Comparison of ENCODE assay signal across 28 cellular contexts in genomic region chr18:8537400-8537799, GRCh38.
"Had no signal": no experiment of that assay in that cellular context is flagged by ENCODE, and none has a peak within 500 bp of the region (broad histone marks: within the 10 kb centered on the region; RNA-seq: fewer than 3 reads in every experiment).

No MANE protein-coding gene starts in this region.

- H3K4me3 ChIP-seq: ascending aorta, pancreas, prostate gland, sigmoid colon, suprapubic skin, tibial artery had no signal

- DNase-seq: activated CD4-positive, alpha-beta T cell treated with anti-CD3 and anti-CD28 coated beads for 36 hours; activated CD4-positive, CD25-positive, alpha-beta regulatory T cell; activated CD8-positive, alpha-beta memory T cell treated with anti-CD3 and anti-CD28 coated beads, Interleukin-2, amount 10 ng/mL, durations not matched to agents 7 days and 5 days; activated CD8-positive, alpha-beta T cell treated with anti-CD3 and anti-CD28 coated beads, Interleukin-2, amount 10 ng/mL, durations not matched to agents 7 days and 5 days; activated T-cell treated with anti-CD3 and anti-CD28 coated beads, Interleukin-2, amount 50 U/mL, for 48 hours; cortex of kidney; foreskin fibroblast; immature natural killer cell; kidney; left colon; mammary epithelial cell; pancreas; retina; sigmoid colon; small intestine; stimulated activated CD4-positive, alpha-beta T cell treated with anti-CD3 and anti-CD28 coated beads, Interleukin-4, amount 100 ng/mL, for 24 hours; T-cell; tibial artery had no signal

- H3K27ac ChIP-seq: ascending aorta, pancreas, prostate gland, sigmoid colon, suprapubic skin, tibial artery had no signal

- H3K9me3 ChIP-seq: pancreas, prostate gland had no signal

- H3K36me3 ChIP-seq: ascending aorta, pancreas, prostate gland, sigmoid colon, suprapubic skin, tibial artery had no signal

- H3K27me3 Mint-ChIP-seq: activated CD4-positive, alpha-beta T cell treated with anti-CD3 and anti-CD28 coated beads for 36 hours; activated naive CD8-positive, alpha-beta T cell had no signal

- H3K27ac Mint-ChIP-seq: activated CD4-positive, alpha-beta T cell treated with anti-CD3 and anti-CD28 coated beads for 36 hours; activated CD8-positive, alpha-beta memory T cell treated with anti-CD3 and anti-CD28 coated beads, Interleukin-2, amount 10 ng/mL, durations not matched to agents 7 days and 5 days; activated CD8-positive, alpha-beta T cell treated with anti-CD3 and anti-CD28 coated beads, Interleukin-2, amount 10 ng/mL, durations not matched to agents 7 days and 5 days; activated naive CD8-positive, alpha-beta T cell; activated T-helper 2 cell treated with anti-CD3 and anti-CD28 coated beads, Interferon-gamma antibody, Interleukin-2, Interleukin-4, amounts not matched to agents 10 μg/mL and 5 μg/mL and 100 μg/mL, durations not matched to agents 14 hours and 24 hours and 36 hours; immature natural killer cell; nephron; stimulated activated memory B cell treated with anti-CD40 and anti-IgM and Interleukin-4, amounts not matched to agents 10 μg/mL and 1 μg/mL and 100 μg/mL, for 72 hours; T-cell had no signal

- H3K36me3 Mint-ChIP-seq: activated CD8-positive, alpha-beta memory T cell treated with anti-CD3 and anti-CD28 coated beads, Interleukin-2, amount 10 ng/mL, durations not matched to agents 7 days and 5 days; activated naive CD8-positive, alpha-beta T cell; brain; immature natural killer cell; T-cell had no signal

- FAIRE-seq: endothelial cell of umbilical vein, kidney, pancreas, small intestine had no signal

- H3K4me1 ChIP-seq: ascending aorta, pancreas, prostate gland, sigmoid colon, suprapubic skin, tibial artery had no signal

- H3K4me3 Mint-ChIP-seq: activated CD4-positive, alpha-beta T cell treated with anti-CD3 and anti-CD28 coated beads for 36 hours; activated CD8-positive, alpha-beta memory T cell treated with anti-CD3 and anti-CD28 coated beads, Interleukin-2, amount 10 ng/mL, durations not matched to agents 7 days and 5 days; activated CD8-positive, alpha-beta T cell treated with anti-CD3 and anti-CD28 coated beads, Interleukin-2, amount 10 ng/mL, durations not matched to agents 7 days and 5 days; activated naive CD8-positive, alpha-beta T cell; brain; immature natural killer cell; nephron; stimulated activated memory B cell treated with anti-CD40 and anti-IgM and Interleukin-4, amounts not matched to agents 10 μg/mL and 1 μg/mL and 100 μg/mL, for 72 hours; T-cell had no signal

- ATAC-seq: activated CD4-positive, alpha-beta T cell treated with anti-CD3 and anti-CD28 coated beads for 36 hours; activated CD8-positive, alpha-beta memory T cell treated with anti-CD3 and anti-CD28 coated beads, Interleukin-2, amount 10 ng/mL, durations not matched to agents 7 days and 5 days; activated CD8-positive, alpha-beta T cell treated with anti-CD3 and anti-CD28 coated beads, Interleukin-2, amount 10 ng/mL, durations not matched to agents 7 days and 5 days; esophagus mucosa; left colon; pancreas; stimulated activated memory B cell treated with anti-CD40 and anti-IgM and Interleukin-4, amounts not matched to agents 10 μg/mL and 1 μg/mL and 100 μg/mL, for 72 hours; T-cell had no signal

- H3K4me1 Mint-ChIP-seq: activated CD4-positive, alpha-beta T cell treated with anti-CD3 and anti-CD28 coated beads for 36 hours; activated CD8-positive, alpha-beta memory T cell treated with anti-CD3 and anti-CD28 coated beads, Interleukin-2, amount 10 ng/mL, durations not matched to agents 7 days and 5 days; immature natural killer cell; stimulated activated memory B cell treated with anti-CD40 and anti-IgM and Interleukin-4, amounts not matched to agents 10 μg/mL and 1 μg/mL and 100 μg/mL, for 72 hours; T-cell had no signal

- H3K27me3 ChIP-seq: ascending aorta, pancreas, sigmoid colon, suprapubic skin, tibial artery had no signal
